Comparison of ENCODE assay signal across 17 cellular contexts in the genomic region with DNA sequence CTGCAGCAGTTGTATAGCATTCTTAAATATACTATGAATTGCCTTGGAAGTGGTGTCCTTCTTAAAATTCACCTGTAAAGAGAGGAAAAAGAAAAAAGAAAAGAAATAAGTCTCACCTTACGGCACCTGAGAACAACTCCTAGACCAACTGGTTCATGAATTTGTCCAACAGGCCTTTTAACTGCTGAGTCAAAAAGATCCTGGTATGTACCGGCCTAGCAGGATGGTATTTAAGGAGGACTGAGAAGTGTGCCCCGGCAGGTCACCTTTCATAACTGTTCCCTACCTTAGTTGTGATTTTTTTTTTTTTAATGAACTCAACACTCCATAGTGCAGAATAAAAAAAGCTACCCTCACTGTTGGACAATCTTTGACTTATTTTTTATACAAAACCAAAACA.
"Had no signal": no experiment of that assay in that cellular context is flagged by ENCODE, and none has a peak within 500 bp of the region (broad histone marks: within the 10 kb centered on the region; RNA-seq: fewer than 3 reads in every experiment).

No MANE protein-coding gene starts in this region.

- H3K9me3 Mint-ChIP-seq: activated naive CD4-positive, alpha-beta T cell treated with anti-CD3 and anti-CD28 coated beads for 36 hours; activated naive CD8-positive, alpha-beta T cell treated with anti-CD3 and anti-CD28 coated beads, Interleukin-2, amount 50 U/mL, for 24 hours; naive B cell; neural progenitor cell had no signal

- H3K4me3 ChIP-seq: coronary artery, hepatocyte, neural progenitor cell, prostate gland had no signal

- ATAC-seq: activated CD8-positive, alpha-beta T cell treated with anti-CD3 and anti-CD28 coated beads, Interleukin-2, amount 10 ng/mL, durations not matched to agents 7 days and 5 days; activated naive CD8-positive, alpha-beta T cell treated with anti-CD3 and anti-CD28 coated beads, Interleukin-2, amount 50 U/mL, for 24 hours; SK-N-SH treated with all-trans-retinoic acid at 6 μM for 48 hours had no signal

- H3K79me2 ChIP-seq: hepatocyte had no signal

- H3K27ac Mint-ChIP-seq: activated naive CD4-positive, alpha-beta T cell treated with anti-CD3 and anti-CD28 coated beads for 36 hours; neural progenitor cell had no signal

- DNase-seq: activated CD4-positive, alpha-beta T cell treated with anti-CD3 and anti-CD28 coated beads, Interleukin-2, amount 50 U/mL, for 1 hour; activated CD4-positive, CD25-positive, alpha-beta regulatory T cell treated with anti-CD3 and anti-CD28 coated beads, Interleukin-2, amount 50 U/mL, for 72 hours; activated CD8-positive, alpha-beta T cell treated with anti-CD3 and anti-CD28 coated beads, Interleukin-2, amount 10 ng/mL, durations not matched to agents 7 days and 5 days; activated naive CD4-positive, alpha-beta T cell treated with anti-CD3 and anti-CD28 coated beads for 36 hours; activated naive CD8-positive, alpha-beta T cell treated with anti-CD3 and anti-CD28 coated beads, Interleukin-2, amount 50 U/mL, for 24 hours; cerebellar nuclear complex; foreskin fibroblast; naive B cell; stimulated activated CD4-positive, alpha-beta T cell treated with anti-CD3 and anti-CD28 coated beads, Interleukin-2, amount 100 ng/mL, for 48 hours; stimulated activated naive CD4-positive, alpha-beta T cell treated with Interleukin-2 at 50 U/mL for 16 hours; T-helper 1 cell; WERI-Rb-1 had no signal

- H3K27me3 Mint-ChIP-seq: activated naive CD8-positive, alpha-beta T cell treated with anti-CD3 and anti-CD28 coated beads, Interleukin-2, amount 50 U/mL, for 24 hours; naive B cell had no signal

- H3K27ac ChIP-seq: coronary artery, hepatocyte, neural progenitor cell, prostate gland, WERI-Rb-1 had no signal

- H2AFZ ChIP-seq: hepatocyte, neural progenitor cell had no signal

- H3K4me2 ChIP-seq: hepatocyte, neural progenitor cell had no signal

- H3K36me3 ChIP-seq: neural progenitor cell, prostate gland, WERI-Rb-1 had no signal

- H3K27me3 ChIP-seq: hepatocyte, neural progenitor cell had no signal

- H3K9me3 ChIP-seq: prostate gland had no signal

- H3K4me3 Mint-ChIP-seq: activated CD8-positive, alpha-beta T cell treated with anti-CD3 and anti-CD28 coated beads, Interleukin-2, amount 10 ng/mL, durations not matched to agents 7 days and 5 days; activated naive CD4-positive, alpha-beta T cell treated with anti-CD3 and anti-CD28 coated beads for 36 hours; activated naive CD8-positive, alpha-beta T cell treated with anti-CD3 and anti-CD28 coated beads, Interleukin-2, amount 50 U/mL, for 24 hours; naive B cell; neural progenitor cell had no signal

- H3K4me1 ChIP-seq: prostate gland had no signal
